ENCODE assay signal across 18 cellular contexts in genomic region chr17:75301031-75301430, GRCh38. TPM values are rescaled to one million over a fixed set of nuclear protein-coding genes. Genes with fewer than 3 reads are reported as not detected.
DNase-seq lines count a peak whose midpoint lies in the region; ATAC-seq and TF ChIP-seq lines count a peak whose summit lies in the region.
"Had no signal": no experiment of that assay in that cellular context is flagged by ENCODE, and none has a peak within 500 bp of the region (broad histone marks: within the 10 kb centered on the region; RNA-seq: fewer than 3 reads in every experiment).

No MANE protein-coding gene starts in this region.

- H3K4me3 ChIP-seq in heart right ventricle (no peak overlapping the region), left ventricle myocardium inferior (no peak overlapping the region), upper lobe of right lung (no peak overlapping the region), ascending aorta (no peak overlapping the region)
- H3K4me3 ChIP-seq: A549, BLaER1 had no signal

- POLR2A ChIA-PET in activated B cell treated with CpG ODN at 0.5 μM for 24 hours (lab: Charles Lee): interaction anchor here (17.5 kb wide), 1 partner anchor 16 kb away, joined by 1048 read pairs; no protein-coding TSS in a partner anchor

- WGBS in heart right ventricle, 2 donors: 73 to 77% methylated on average over 10 of the region's 10 CpGs

- TF ChIP-seq CTCF in heart right ventricle (IDR thresholded peaks at IDR 0.05) (no peak), left ventricle myocardium inferior (IDR thresholded peaks at IDR 0.05; ENCODE audit: borderline replicate concordance) (no peak), activated B cell treated with CpG ODN at 0.5 μM for 24 hours (IDR thresholded peaks at IDR 0.05) (no peak), neural crest cell (conservative IDR thresholded peaks at IDR 0.05) (no peak), upper lobe of right lung (IDR thresholded peaks at IDR 0.05) (no peak), ascending aorta (IDR thresholded peaks at IDR 0.05) (no peak)

- H3K27ac Mint-ChIP-seq in activated B cell treated with CpG ODN at 0.5 μM for 24 hours (peak overlapping the region; percentile 82), neural crest cell (ENCODE audit: unreplicated experiment) (peak overlapping the region; percentile 43)
- H3K27ac Mint-ChIP-seq: HFFc6 had no signal

- ATAC-seq in heart right ventricle (peak in 5 of 8 donors; percentile 29 to 57 (median 33)), activated B cell treated with CpG ODN at 0.5 μM for 24 hours (ENCODE audit: low read depth) (no peak), upper lobe of right lung (peak; percentile 73)

- H3K36me3 Mint-ChIP-seq in activated B cell treated with CpG ODN at 0.5 μM for 24 hours (ENCODE audit: low read depth) (peaks cover 4% of the 10 kb centered on the region), neural crest cell (ENCODE audit: low read depth) (no peaks in the 10 kb centered on the region)

- H3K9me3 ChIP-seq in heart right ventricle (no peaks in the 10 kb centered on the region), left ventricle myocardium inferior (replicated peaks) (no peaks in the 10 kb centered on the region), upper lobe of right lung (no peaks in the 10 kb centered on the region), ascending aorta (no peaks in the 10 kb centered on the region)
- H3K9me3 ChIP-seq: A549, BLaER1 had no signal

- peak overlapping the region in 1 of 10 donors; percentile 84 for H3K27ac ChIP-seq in heart right ventricle
- no peak overlapping the region for H3K27ac ChIP-seq in left ventricle myocardium inferior (replicated peaks)
- no peak overlapping the region for H3K27ac ChIP-seq in upper lobe of right lung
- H3K27ac ChIP-seq in ascending aorta: no peak overlapping the region
- H3K27ac ChIP-seq: A549, BLaER1, KMS-11 had no signal

- DNase-seq in heart right ventricle: no peak
- no peak for DNase-seq in left ventricle myocardium inferior
- no peak for DNase-seq in activated B cell treated with CpG ODN at 0.5 μM for 24 hours
- no peak for DNase-seq in neural crest cell (ENCODE audit: low read depth, low spot score)
- DNase-seq in upper lobe of right lung: no peak
- no peak for DNase-seq in NCI-H2227 treated with DMSO at 0.1 percent for 48 hours (lab: John Stamatoyannopoulos, UW)
- DNase-seq in ascending aorta (ENCODE audit: low spot score in 2 of 2): no peak
- DNase-seq: DMS79, H7, HFFc6, NCI-H1694 treated with DMSO at 0.1 percent for 48 hours, NCI-H2107, NCI-H226, NCI-H524 treated with DMSO at 0.1 percent for 48 hours, SHP77 had no signal

- H3K4me3 Mint-ChIP-seq in activated B cell treated with CpG ODN at 0.5 μM for 24 hours (no peak overlapping the region), neural crest cell (no peak overlapping the region)
- H3K4me3 Mint-ChIP-seq: HFFc6 had no signal

- H3K9me3 Mint-ChIP-seq in activated B cell treated with CpG ODN at 0.5 μM for 24 hours: no peaks in the 10 kb centered on the region
- no peaks in the 10 kb centered on the region for H3K9me3 Mint-ChIP-seq in neural crest cell
- H3K9me3 Mint-ChIP-seq: HFFc6 had no signal

- H3K27me3 ChIP-seq in heart right ventricle (no peaks in the 10 kb centered on the region), left ventricle myocardium inferior (ENCODE audit: low read depth) (no peaks in the 10 kb centered on the region), upper lobe of right lung (no peaks in the 10 kb centered on the region), ascending aorta (no peaks in the 10 kb centered on the region)
- H3K27me3 ChIP-seq: BLaER1 had no signal

- intact Hi-C loops in heart right ventricle (cut with DNase I) (no loop called here), left ventricle myocardium inferior (cut with micrococcal nuclease) (no loop called here), activated B cell treated with CpG ODN at 0.5 μM for 24 hours (cut with micrococcal nuclease) (no loop called here), upper lobe of right lung (cut with DNase I) (no loop called here), ascending aorta (cut with DNase I) (no loop called here)

- H3K4me1 ChIP-seq in heart right ventricle (peaks cover 0 to 41% (median 0%) of the 10 kb centered on the region in 9 donors), left ventricle myocardium inferior (no peaks in the 10 kb centered on the region), upper lobe of right lung (no peaks in the 10 kb centered on the region), ascending aorta (no peaks in the 10 kb centered on the region)
- H3K4me1 ChIP-seq: A549 had no signal

- no peaks in the 10 kb centered on the region for H3K27me3 Mint-ChIP-seq in activated B cell treated with CpG ODN at 0.5 μM for 24 hours
- H3K27me3 Mint-ChIP-seq in neural crest cell (ENCODE audit: low read depth): no peaks in the 10 kb centered on the region

- H3K4me1 Mint-ChIP-seq in activated B cell treated with CpG ODN at 0.5 μM for 24 hours (peaks cover 40% of the 10 kb centered on the region), neural crest cell (no peaks in the 10 kb centered on the region)

- CTCF ChIA-PET in activated B cell treated with CpG ODN at 0.5 μM for 24 hours (lab: Charles Lee): interaction anchor here (1.2 kb wide), 1 partner anchor 111 kb away, joined by 3 read pairs; no protein-coding TSS in a partner anchor

- H3K36me3 ChIP-seq in heart right ventricle: no peaks in the 10 kb centered on the region
- H3K36me3 ChIP-seq in left ventricle myocardium inferior: no peaks in the 10 kb centered on the region
- H3K36me3 ChIP-seq in upper lobe of right lung: no peaks in the 10 kb centered on the region
- H3K36me3 ChIP-seq in ascending aorta: no peaks in the 10 kb centered on the region

RNA-seq across cellular contexts. Expression of gene SLC25A19, which starts 11.8 kb away (rescaled TPM):
- 10 to 100 TPM in 6 of 10 donors, 1 to 10 TPM in 4; 6.8 to 19.2 (median 11.3) TPM for total RNA-seq in heart right ventricle
- polyA plus RNA-seq in heart right ventricle: 10 to 100 TPM; 19.7 to 23.2 TPM
- total RNA-seq in left ventricle myocardium inferior: 16.0 TPM
- 87.6 and 96.7 TPM in 2 replicates for total RNA-seq in activated B cell treated with CpG ODN at 0.5 μM for 24 hours
- 15.7 and 18.6 TPM in 2 replicates for total RNA-seq in neural crest cell
- 29.4 TPM for total RNA-seq in upper lobe of right lung
- 1.3 TPM for total RNA-seq in ascending aorta

RNA-seq across cellular contexts. Expression of gene MIF4GD, which starts 30.0 kb away (rescaled TPM):
- total RNA-seq in heart right ventricle (10 to 100 TPM; 12.6 to 21.0 (median 15.6) TPM), left ventricle myocardium inferior (11.9 TPM), activated B cell treated with CpG ODN at 0.5 μM for 24 hours (50.8 and 55.2 TPM in 2 replicates), neural crest cell (13.8 and 15.9 TPM in 2 replicates), upper lobe of right lung (25.7 TPM), ascending aorta (32.4 TPM)
- polyA plus RNA-seq in heart right ventricle: 10 to 100 TPM in 1 of 2 donors, 1 to 10 TPM in 1; 7.5 to 27.7 TPM

RNA-seq across cellular contexts. Expression of gene MRPS7, which starts 39.4 kb away (rescaled TPM):
- total RNA-seq in heart right ventricle (100 to 1,000 TPM; 124 to 179 (median 151) TPM), left ventricle myocardium inferior (115 TPM), activated B cell treated with CpG ODN at 0.5 μM for 24 hours (67.6 and 71.3 TPM in 2 replicates), neural crest cell (84.7 and 86.4 TPM in 2 replicates), upper lobe of right lung (34.7 TPM), ascending aorta (24.1 TPM)
- polyA plus RNA-seq in heart right ventricle: 100 to 1,000 TPM in 1 of 2 donors, 10 to 100 TPM in 1; 98.9 to 118 TPM

RNA-seq across cellular contexts. Expression of gene GGA3, which starts 39.6 kb away (rescaled TPM):
- total RNA-seq in heart right ventricle: 10 to 100 TPM; 16.0 to 30.2 (median 21.7) TPM
- polyA plus RNA-seq in heart right ventricle: 10 to 100 TPM; 13.1 to 20.3 TPM
- 18.8 TPM for total RNA-seq in left ventricle myocardium inferior
- total RNA-seq in activated B cell treated with CpG ODN at 0.5 μM for 24 hours: 116 and 119 TPM in 2 replicates
- 57.2 and 59.0 TPM in 2 replicates for total RNA-seq in neural crest cell
- total RNA-seq in upper lobe of right lung: 52.7 TPM
- 84.6 TPM for total RNA-seq in ascending aorta
